ENCODE assay signal across 1 cellular context in genomic region chr9:78707481-78707977, GRCh38.
TF ChIP-seq lines count a peak whose summit lies in the region.

No MANE protein-coding gene starts in this region.

TF ChIP-seq in SK-N-SH, 30 proteins besides CTCF, POLR2A, EP300 and RAD21 (continued from another document):
- TF ChIP-seq NFIC (IDR thresholded peaks at IDR 0.05; ENCODE audit: borderline replicate concordance), result 0 out of 2 replicates have a peak, but pooled peaks have one; percentile 12
- no peak for TF ChIP-seq ELF1 (IDR thresholded peaks at IDR 0.05)
